ENCODE assay signal across 33 cellular contexts in genomic region chr1:52592637-52593323, GRCh38. TPM values are rescaled to one million over a fixed set of nuclear protein-coding genes. Genes with fewer than 3 reads are reported as not detected.
A peak's percentile ranks its signal among the peaks of the same experiment; 100 is the strongest.
DNase-seq lines count a peak whose midpoint lies in the region; ATAC-seq and TF ChIP-seq lines count a peak whose summit lies in the region.
"Had no signal": no experiment of that assay in that cellular context is flagged by ENCODE, and none has a peak within 500 bp of the region (broad histone marks: within the 10 kb centered on the region; RNA-seq: fewer than 3 reads in every experiment).

No MANE protein-coding gene starts in this region.

- H2AFZ ChIP-seq in OCI-LY3 (ENCODE audit: low read depth, low read length) (peak overlapping the region; percentile 61), mesenchymal stem cell (ENCODE audit: low read depth, low read length) (no peak overlapping the region)

- peak overlapping the region; percentile 80 for H3K27ac ChIP-seq in OCI-LY3 (ENCODE audit: low read length)
- H3K27ac ChIP-seq in mesenchymal stem cell (ENCODE audit: low read length, poor library complexity, severe bottlenecking), result no peak overlapping the region
- H3K27ac ChIP-seq: colonic mucosa, Peyer's patch, vagina had no signal

- no peaks in the 10 kb centered on the region for H3K79me2 ChIP-seq in OCI-LY3 (ENCODE audit: low read length)

- DNase-seq in activated naive CD8-positive, alpha-beta T cell treated with anti-CD3 and anti-CD28 coated beads for 36 hours, result no peak
- DNase-seq in activated naive CD8-positive, alpha-beta T cell treated with anti-CD3 and anti-CD28 coated beads, Interleukin-2, amount 50 U/mL, for 24 hours, result no peak
- no peak for DNase-seq in mesenchymal stem cell
- DNase-seq in stimulated activated naive B cell treated with anti-CD40 and anti-IgM and Interleukin-4, amounts not matched to agents 10 μg/mL and 1 μg/mL and 100 μg/mL, for 72 hours, result no peak
- DNase-seq in stimulated activated naive CD8-positive, alpha-beta T cell treated with anti-CD3 and anti-CD28 coated beads, Interleukin-15, amount 100 ng/mL, for 72 hours, result no peak
- DNase-seq: activated CD4-positive, alpha-beta T cell treated with anti-CD3 and anti-CD28 coated beads, Interleukin-2, amount 50 U/mL, for 48 hours; activated CD8-positive, alpha-beta memory T cell treated with anti-CD3 and anti-CD28 coated beads, Interleukin-2, amount 50 U/mL, for 4 hours; activated naive CD4-positive, alpha-beta T cell treated with anti-CD3 and anti-CD28 coated beads for 36 hours; amygdala; CD4-positive, alpha-beta memory T cell; colonic mucosa; effector memory CD4-positive, alpha-beta T cell; H9; heart left ventricle; kidney glomerular epithelial cell; mammary epithelial cell; NCI-H1417 treated with DMSO at 0.1 percent for 48 hours; NCI-H510A treated with DMSO at 0.1 percent for 48 hours; Peyer's patch; SIG-M5; T-cell had no signal

- H3K27ac Mint-ChIP-seq in activated naive CD8-positive, alpha-beta T cell treated with anti-CD3 and anti-CD28 coated beads for 36 hours, result peak overlapping the region; percentile 6
- H3K27ac Mint-ChIP-seq in activated naive CD8-positive, alpha-beta T cell treated with anti-CD3 and anti-CD28 coated beads, Interleukin-2, amount 50 U/mL, for 24 hours, result no peak overlapping the region
- H3K27ac Mint-ChIP-seq in stimulated activated naive B cell treated with anti-CD40 and anti-IgM and Interleukin-4, amounts not matched to agents 10 μg/mL and 1 μg/mL and 100 μg/mL, for 72 hours, result peak overlapping the region; percentile 70
- H3K27ac Mint-ChIP-seq in stimulated activated naive CD8-positive, alpha-beta T cell treated with anti-CD3 and anti-CD28 coated beads, Interleukin-15, amount 100 ng/mL, for 72 hours, result no peak overlapping the region
- H3K27ac Mint-ChIP-seq: activated naive CD4-positive, alpha-beta T cell treated with anti-CD3 and anti-CD28 coated beads for 36 hours; activated T-helper 1 cell treated with anti-CD3 and anti-CD28 coated beads, Interleukin-12 subunit alpha, Interleukin-12 subunit beta, Interleukin-2, Interleukin-4 antibody, amounts not matched to agents 30 ng/mL and 10 ng/mL and 1 ng/mL, durations not matched to agents 14 hours and 24 hours and 36 hours; CD4-positive, alpha-beta memory T cell; H9; stimulated activated naive CD8-positive, alpha-beta T cell treated with anti-CD3 and anti-CD28 coated beads, Interleukin-15, Interleukin-2, amounts not matched to agents 100 ng/mL and 50 ng/mL, for 24 hours; T-cell had no signal

- peak overlapping the region; percentile 26 for H3K9ac ChIP-seq in OCI-LY3 (ENCODE audit: low read length)
- H3K9ac ChIP-seq in mesenchymal stem cell (ENCODE audit: low read length), result no peak overlapping the region

- H3K9me3 Mint-ChIP-seq in activated naive CD8-positive, alpha-beta T cell treated with anti-CD3 and anti-CD28 coated beads for 36 hours, result no peaks in the 10 kb centered on the region
- H3K9me3 Mint-ChIP-seq in activated naive CD8-positive, alpha-beta T cell treated with anti-CD3 and anti-CD28 coated beads, Interleukin-2, amount 50 U/mL, for 24 hours, result no peaks in the 10 kb centered on the region
- no peaks in the 10 kb centered on the region for H3K9me3 Mint-ChIP-seq in stimulated activated naive B cell treated with anti-CD40 and anti-IgM and Interleukin-4, amounts not matched to agents 10 μg/mL and 1 μg/mL and 100 μg/mL, for 72 hours
- no peaks in the 10 kb centered on the region for H3K9me3 Mint-ChIP-seq in stimulated activated naive CD8-positive, alpha-beta T cell treated with anti-CD3 and anti-CD28 coated beads, Interleukin-15, amount 100 ng/mL, for 72 hours
- H3K9me3 Mint-ChIP-seq: activated naive CD4-positive, alpha-beta T cell treated with anti-CD3 and anti-CD28 coated beads for 36 hours; activated T-helper 1 cell treated with anti-CD3 and anti-CD28 coated beads, Interleukin-12 subunit alpha, Interleukin-12 subunit beta, Interleukin-2, Interleukin-4 antibody, amounts not matched to agents 30 ng/mL and 10 ng/mL and 1 ng/mL, durations not matched to agents 14 hours and 24 hours and 36 hours; CD4-positive, alpha-beta memory T cell; H9; stimulated activated naive CD8-positive, alpha-beta T cell treated with anti-CD3 and anti-CD28 coated beads, Interleukin-15, Interleukin-2, amounts not matched to agents 100 ng/mL and 50 ng/mL, for 24 hours; T-cell had no signal

- H3K4me1 Mint-ChIP-seq in activated naive CD8-positive, alpha-beta T cell treated with anti-CD3 and anti-CD28 coated beads for 36 hours, result peaks cover 4% of the 10 kb centered on the region
- H3K4me1 Mint-ChIP-seq in activated naive CD8-positive, alpha-beta T cell treated with anti-CD3 and anti-CD28 coated beads, Interleukin-2, amount 50 U/mL, for 24 hours, result peaks cover 3% of the 10 kb centered on the region
- peaks cover 17 to 37% of the 10 kb centered on the region in 2 donors for H3K4me1 Mint-ChIP-seq in stimulated activated naive B cell treated with anti-CD40 and anti-IgM and Interleukin-4, amounts not matched to agents 10 μg/mL and 1 μg/mL and 100 μg/mL, for 72 hours
- H3K4me1 Mint-ChIP-seq in stimulated activated naive CD8-positive, alpha-beta T cell treated with anti-CD3 and anti-CD28 coated beads, Interleukin-15, amount 100 ng/mL, for 72 hours, result no peaks in the 10 kb centered on the region

- H3K4ac ChIP-seq in mesenchymal stem cell (ENCODE audit: low read depth in 1 of 2, low read length in 2 of 2), result no peak overlapping the region

- H4K91ac ChIP-seq in mesenchymal stem cell (ENCODE audit: low read length), result no peak overlapping the region

- no peak overlapping the region for H3K4me3 Mint-ChIP-seq in activated naive CD8-positive, alpha-beta T cell treated with anti-CD3 and anti-CD28 coated beads for 36 hours
- no peak overlapping the region for H3K4me3 Mint-ChIP-seq in activated naive CD8-positive, alpha-beta T cell treated with anti-CD3 and anti-CD28 coated beads, Interleukin-2, amount 50 U/mL, for 24 hours
- peak overlapping the region; percentile 10 to 30 for H3K4me3 Mint-ChIP-seq in stimulated activated naive B cell treated with anti-CD40 and anti-IgM and Interleukin-4, amounts not matched to agents 10 μg/mL and 1 μg/mL and 100 μg/mL, for 72 hours
- H3K4me3 Mint-ChIP-seq in stimulated activated naive CD8-positive, alpha-beta T cell treated with anti-CD3 and anti-CD28 coated beads, Interleukin-15, amount 100 ng/mL, for 72 hours, result no peak overlapping the region
- H3K4me3 Mint-ChIP-seq: activated naive CD4-positive, alpha-beta T cell treated with anti-CD3 and anti-CD28 coated beads for 36 hours; activated T-helper 1 cell treated with anti-CD3 and anti-CD28 coated beads, Interleukin-12 subunit alpha, Interleukin-12 subunit beta, Interleukin-2, Interleukin-4 antibody, amounts not matched to agents 30 ng/mL and 10 ng/mL and 1 ng/mL, durations not matched to agents 14 hours and 24 hours and 36 hours; CD4-positive, alpha-beta memory T cell; H9; stimulated activated naive CD8-positive, alpha-beta T cell treated with anti-CD3 and anti-CD28 coated beads, Interleukin-15, Interleukin-2, amounts not matched to agents 100 ng/mL and 50 ng/mL, for 24 hours; T-cell had no signal

- H3K36me3 ChIP-seq in OCI-LY3 (replicated peaks; ENCODE audit: low read depth, low read length) (no peaks in the 10 kb centered on the region), mesenchymal stem cell (ENCODE audit: control insufficient read depth in 1 of 2, insufficient read depth in 2 of 2, low read depth in 1 of 2, low read length in 2 of 2) (no peaks in the 10 kb centered on the region)
- H3K36me3 ChIP-seq: colonic mucosa, heart left ventricle, Peyer's patch, vagina had no signal

- H2BK120ac ChIP-seq in mesenchymal stem cell (ENCODE audit: low read depth, low read length), result peak overlapping the region; percentile 49

- no peak for TF ChIP-seq CTCF in OCI-LY3 (IDR thresholded peaks at IDR 0.05; ENCODE audit: low read depth, low read length)

- no peak overlapping the region for H3K23ac ChIP-seq in mesenchymal stem cell (ENCODE audit: low read length in 2 of 2)

- H4K8ac ChIP-seq in mesenchymal stem cell (ENCODE audit: low read length), result no peak overlapping the region

- no peak overlapping the region for H2AK5ac ChIP-seq in mesenchymal stem cell (ENCODE audit: low read length, severe bottlenecking)

- no peak for ATAC-seq in activated naive CD8-positive, alpha-beta T cell treated with anti-CD3 and anti-CD28 coated beads, Interleukin-2, amount 50 U/mL, for 24 hours
- ATAC-seq in stimulated activated naive B cell treated with anti-CD40 and anti-IgM and Interleukin-4, amounts not matched to agents 10 μg/mL and 1 μg/mL and 100 μg/mL, for 72 hours (replicated peaks), result peak; percentile 56 to 57
- no peak for ATAC-seq in stimulated activated naive CD8-positive, alpha-beta T cell treated with anti-CD3 and anti-CD28 coated beads, Interleukin-15, amount 100 ng/mL, for 72 hours
- no peak for ATAC-seq in GM18502 (IDR thresholded peaks at IDR 0.05; ENCODE audit: poor library complexity, unreplicated experiment)
- no peak for ATAC-seq in GM19351 (IDR thresholded peaks at IDR 0.05; ENCODE audit: unreplicated experiment)
- ATAC-seq: activated CD4-positive, CD25-positive, alpha-beta regulatory T cell treated with anti-CD3 and anti-CD28 coated beads, Interleukin-2, amount 50 U/mL, for 24 hours; T-cell had no signal

- H3K27me3 Mint-ChIP-seq in activated naive CD8-positive, alpha-beta T cell treated with anti-CD3 and anti-CD28 coated beads for 36 hours, result no peaks in the 10 kb centered on the region
- no peaks in the 10 kb centered on the region for H3K27me3 Mint-ChIP-seq in activated naive CD8-positive, alpha-beta T cell treated with anti-CD3 and anti-CD28 coated beads, Interleukin-2, amount 50 U/mL, for 24 hours
- no peaks in the 10 kb centered on the region for H3K27me3 Mint-ChIP-seq in stimulated activated naive B cell treated with anti-CD40 and anti-IgM and Interleukin-4, amounts not matched to agents 10 μg/mL and 1 μg/mL and 100 μg/mL, for 72 hours
- no peaks in the 10 kb centered on the region for H3K27me3 Mint-ChIP-seq in stimulated activated naive CD8-positive, alpha-beta T cell treated with anti-CD3 and anti-CD28 coated beads, Interleukin-15, amount 100 ng/mL, for 72 hours
- H3K27me3 Mint-ChIP-seq: CD4-positive, alpha-beta memory T cell; stimulated activated naive CD8-positive, alpha-beta T cell treated with anti-CD3 and anti-CD28 coated beads, Interleukin-15, Interleukin-2, amounts not matched to agents 100 ng/mL and 50 ng/mL, for 24 hours; T-cell had no signal

- no peak overlapping the region for H2BK15ac ChIP-seq in mesenchymal stem cell (ENCODE audit: low read depth, poor library complexity, severe bottlenecking)

- H2BK5ac ChIP-seq in mesenchymal stem cell (ENCODE audit: low read depth, low read length, poor library complexity, severe bottlenecking), result no peak overlapping the region

- H3K36me3 Mint-ChIP-seq in activated naive CD8-positive, alpha-beta T cell treated with anti-CD3 and anti-CD28 coated beads for 36 hours, result no peaks in the 10 kb centered on the region
- H3K36me3 Mint-ChIP-seq in activated naive CD8-positive, alpha-beta T cell treated with anti-CD3 and anti-CD28 coated beads, Interleukin-2, amount 50 U/mL, for 24 hours (ENCODE audit: low read depth), result no peaks in the 10 kb centered on the region
- no peaks in the 10 kb centered on the region for H3K36me3 Mint-ChIP-seq in stimulated activated naive B cell treated with anti-CD40 and anti-IgM and Interleukin-4, amounts not matched to agents 10 μg/mL and 1 μg/mL and 100 μg/mL, for 72 hours
- H3K36me3 Mint-ChIP-seq: CD4-positive, alpha-beta memory T cell; T-cell had no signal

- H4K20me1 ChIP-seq in OCI-LY3 (ENCODE audit: insufficient read depth, low read length), result no peaks in the 10 kb centered on the region

- H3K18ac ChIP-seq in mesenchymal stem cell (ENCODE audit: low read depth in 1 of 2, low read length in 2 of 2), result no peak overlapping the region

- WGBS in mesenchymal stem cell, result 94% methylated on average over 3 of the region's 5 CpGs

- H3K9me3 ChIP-seq in OCI-LY3 (ENCODE audit: insufficient read depth, low read length), result no peaks in the 10 kb centered on the region
- H3K9me3 ChIP-seq in mesenchymal stem cell (ENCODE audit: control insufficient read depth, low read length), result no peaks in the 10 kb centered on the region
- H3K9me3 ChIP-seq: colonic mucosa, heart left ventricle, Peyer's patch, vagina had no signal

- peaks cover 45% of the 10 kb centered on the region for H3K4me1 ChIP-seq in OCI-LY3 (ENCODE audit: low read length)
- H3K4me1 ChIP-seq in mesenchymal stem cell (ENCODE audit: control insufficient read depth, insufficient read depth, low read depth, low read length), result no peaks in the 10 kb centered on the region
- H3K4me1 ChIP-seq: colonic mucosa, Peyer's patch, vagina had no signal

- peak overlapping the region; percentile 69 for H3K4me2 ChIP-seq in OCI-LY3 (ENCODE audit: low read length)
- H3K4me2 ChIP-seq in mesenchymal stem cell (ENCODE audit: low read length, poor library complexity, severe bottlenecking), result no peak overlapping the region

- no peaks in the 10 kb centered on the region for H3K27me3 ChIP-seq in OCI-LY3 (ENCODE audit: low read depth, low read length)
- H3K27me3 ChIP-seq in mesenchymal stem cell (ENCODE audit: control insufficient read depth in 1 of 2, insufficient read depth in 1 of 2, low read length in 2 of 2), result peaks cover 3 to 26% of the 10 kb centered on the region in 2 experiments
- H3K27me3 ChIP-seq: colonic mucosa, heart left ventricle, Peyer's patch, vagina had no signal

- H2BK12ac ChIP-seq in mesenchymal stem cell (ENCODE audit: low read length in 2 of 2), result no peak overlapping the region

- H3K4me3 ChIP-seq in OCI-LY3 (ENCODE audit: low read length) (peak overlapping the region; percentile 16), mesenchymal stem cell (ENCODE audit: insufficient read depth in 1 of 2, low read depth in 1 of 2, low read length in 2 of 2) (no peak overlapping the region)
- H3K4me3 ChIP-seq: colonic mucosa, heart left ventricle, Peyer's patch, vagina had no signal

- H3K14ac ChIP-seq in mesenchymal stem cell (ENCODE audit: low read length in 2 of 2), result no peak overlapping the region

- H3K79me1 ChIP-seq in mesenchymal stem cell (replicated peaks; ENCODE audit: low read length, poor library complexity, severe bottlenecking), result no peaks in the 10 kb centered on the region

RNA-seq across cellular contexts. Expression of gene GPX7, which starts 9.4 kb away (rescaled TPM):
- 10 to 100 TPM; 29.4 to 31.1 TPM for total RNA-seq in activated naive CD8-positive, alpha-beta T cell treated with anti-CD3 and anti-CD28 coated beads for 36 hours
- polyA plus RNA-seq in mesenchymal stem cell (2013, experiment 1 of 2), result 35.3 TPM
- 36.1 TPM for polyA plus RNA-seq in mesenchymal stem cell (2013, experiment 2 of 2)
- total RNA-seq: A172, HT-29, MCF 10A had no signal

RNA-seq across cellular contexts. Expression of gene TUT4, which starts 39.9 kb away (rescaled TPM):
- 10 to 100 TPM; 56.7 to 58.2 TPM for total RNA-seq in activated naive CD8-positive, alpha-beta T cell treated with anti-CD3 and anti-CD28 coated beads for 36 hours
- 17.9 TPM for polyA plus RNA-seq in mesenchymal stem cell (2013, experiment 1 of 2)
- polyA plus RNA-seq in mesenchymal stem cell (2013, experiment 2 of 2), result 18.2 TPM

RNA-seq across cellular contexts. Expression of gene SHISAL2A, which starts 40.2 kb away (rescaled TPM):
- 10 to 100 TPM; 13.7 to 14.2 TPM for total RNA-seq in activated naive CD8-positive, alpha-beta T cell treated with anti-CD3 and anti-CD28 coated beads for 36 hours
- not detected for polyA plus RNA-seq in mesenchymal stem cell (2013, experiment 1 of 2)
- polyA plus RNA-seq in mesenchymal stem cell (2013, experiment 2 of 2), result not detected
- total RNA-seq: A172, bronchial epithelial cell, HT-29, pulmonary artery endothelial cell had no signal
- polyA plus RNA-seq: mammary epithelial cell had no signal

Comparison
In these comparisons a context has a peak if more than half of its experiments do, and no peak if none do; other contexts are left out.
1. H3K27ac Mint-ChIP-seq: peak in activated naive CD8-positive, alpha-beta T cell treated with anti-CD3 and anti-CD28 coated beads for 36 hours (single experiment) and stimulated activated naive B cell treated with anti-CD40 and anti-IgM and Interleukin-4, amounts not matched to agents 10 μg/mL and 1 μg/mL and 100 μg/mL, for 72 hours (single experiment); none in activated naive CD8-positive, alpha-beta T cell treated with anti-CD3 and anti-CD28 coated beads, Interleukin-2, amount 50 U/mL, for 24 hours (single experiment) and stimulated activated naive CD8-positive, alpha-beta T cell treated with anti-CD3 and anti-CD28 coated beads, Interleukin-15, amount 100 ng/mL, for 72 hours (0 of 2).
2. H3K4me3 Mint-ChIP-seq: peak in stimulated activated naive B cell treated with anti-CD40 and anti-IgM and Interleukin-4, amounts not matched to agents 10 μg/mL and 1 μg/mL and 100 μg/mL, for 72 hours (2 of 2); none in activated naive CD8-positive, alpha-beta T cell treated with anti-CD3 and anti-CD28 coated beads for 36 hours (single experiment), activated naive CD8-positive, alpha-beta T cell treated with anti-CD3 and anti-CD28 coated beads, Interleukin-2, amount 50 U/mL, for 24 hours (single experiment) and stimulated activated naive CD8-positive, alpha-beta T cell treated with anti-CD3 and anti-CD28 coated beads, Interleukin-15, amount 100 ng/mL, for 72 hours (0 of 2).
3. ATAC-seq: peak in stimulated activated naive B cell treated with anti-CD40 and anti-IgM and Interleukin-4, amounts not matched to agents 10 μg/mL and 1 μg/mL and 100 μg/mL, for 72 hours (2 of 2); none in activated naive CD8-positive, alpha-beta T cell treated with anti-CD3 and anti-CD28 coated beads, Interleukin-2, amount 50 U/mL, for 24 hours (single experiment), stimulated activated naive CD8-positive, alpha-beta T cell treated with anti-CD3 and anti-CD28 coated beads, Interleukin-15, amount 100 ng/mL, for 72 hours (single experiment), GM18502 (single experiment) and GM19351 (single experiment).